In genomic region chr21:16423921-16424320, GRCh38 we compare ENCODE assay signal across 14 cellular contexts.
DNase-seq lines count a peak whose midpoint lies in the region; ATAC-seq, FAIRE-seq and TF ChIP-seq lines count a peak whose summit lies in the region.
"Had no signal": no experiment of that assay in that cellular context is flagged by ENCODE, and none has a peak within 500 bp of the region (broad histone marks: within the 10 kb centered on the region; RNA-seq: fewer than 3 reads in every experiment).

No MANE protein-coding gene starts in this region.

- H3K4me3 Mint-ChIP-seq in astrocyte (ENCODE audit: unreplicated experiment) = no peak overlapping the region
- H3K4me3 Mint-ChIP-seq in activated CD4-positive, alpha-beta memory T cell treated with anti-CD3 and anti-CD28 coated beads for 36 hours = no peak overlapping the region
- H3K4me3 Mint-ChIP-seq: activated T-cell treated with anti-CD3 and anti-CD28 coated beads, Interleukin-2, amount 50 U/mL, for 4 hours; CD4-positive, CD25-positive, alpha-beta regulatory T cell; IgD-negative memory B cell had no signal

- H3K4me1 ChIP-seq in GM23248 (ENCODE audit: insufficient read depth) (no peaks in the 10 kb centered on the region), astrocyte (ENCODE audit: insufficient read depth, low read length) (peaks cover 28% of the 10 kb centered on the region), skeletal muscle tissue (ENCODE audit: control insufficient read depth in 3 of 3, insufficient read depth in 3 of 3, low read length in 3 of 3) (peaks cover 3 to 20% (median 5%) of the 10 kb centered on the region in 3 donors), Peyer's patch (no peaks in the 10 kb centered on the region), A673 (ENCODE audit: insufficient read depth, low read length, poor library complexity, severe bottlenecking) (no peaks in the 10 kb centered on the region)

- no peak for FAIRE-seq in astrocyte (lab: Jason Lieb, UNC)

- H3K4me3 ChIP-seq in GM23248 (no peak overlapping the region), astrocyte (ENCODE audit: insufficient read depth, low read depth, low read length) (peak overlapping the region; percentile 51), fibroblast of pulmonary artery (replicated peaks; ENCODE audit: low read depth, low read length) (peak overlapping the region; percentile 69), skeletal muscle tissue (ENCODE audit: low read length in 3 of 3) (peak overlapping the region; percentile 60 to 92 (median 61)), Peyer's patch (no peak overlapping the region), A673 (ENCODE audit: low read depth, low read length, poor library complexity, severe bottlenecking) (no peak overlapping the region)

- DNase-seq in GM23248 (no peak), astrocyte (ENCODE audit: low read depth) (no peak), fibroblast of pulmonary artery (ENCODE audit: low read depth) (no peak), Peyer's patch (no peak), A673 (ENCODE audit: low spot score) (no peak)
- no peak for DNase-seq in activated CD4-positive, alpha-beta memory T cell treated with anti-CD3 and anti-CD28 coated beads for 36 hours
- DNase-seq: activated T-cell treated with anti-CD3 and anti-CD28 coated beads, Interleukin-2, amount 50 U/mL, for 4 hours; CD4-positive, CD25-positive, alpha-beta regulatory T cell; NCI-H1694 had no signal

- H3K9ac ChIP-seq in GM23248 (no peak overlapping the region), astrocyte (ENCODE audit: low read length) (peak overlapping the region; percentile 56), skeletal muscle tissue (ENCODE audit: low read depth in 1 of 3, low read length in 3 of 3) (peak overlapping the region; percentile 67 to 87 (median 85))

- H3K27ac Mint-ChIP-seq in astrocyte (ENCODE audit: unreplicated experiment) = no peak overlapping the region
- no peak overlapping the region for H3K27ac Mint-ChIP-seq in activated CD4-positive, alpha-beta memory T cell treated with anti-CD3 and anti-CD28 coated beads for 36 hours
- H3K27ac Mint-ChIP-seq: CD4-positive, CD25-positive, alpha-beta regulatory T cell; IgD-negative memory B cell had no signal

- H3K4me2 ChIP-seq in GM23248 (ENCODE audit: unreplicated experiment) = peak overlapping the region; percentile 20
- peak overlapping the region; percentile 80 for H3K4me2 ChIP-seq in astrocyte (ENCODE audit: low read length)

- WGBS in GM23248 (ENCODE audit: low coverage in 1 of 2, low lambda C conversion rate in 2 of 2, missing lambda C conversion rate in 2 of 2), 2 experiments = 53 to 54% methylated on average over 4 of the region's 4 CpGs

- ATAC-seq in HG03175 (IDR thresholded peaks at IDR 0.05; ENCODE audit: unreplicated experiment) = no peak
- ATAC-seq: activated T-cell treated with anti-CD3 and anti-CD28 coated beads, Interleukin-2, amount 50 U/mL, for 4 hours had no signal

- no peaks in the 10 kb centered on the region for H3K27me3 Mint-ChIP-seq in astrocyte (ENCODE audit: low read depth, unreplicated experiment)
- H3K27me3 Mint-ChIP-seq in activated CD4-positive, alpha-beta memory T cell treated with anti-CD3 and anti-CD28 coated beads for 36 hours = no peaks in the 10 kb centered on the region
- H3K27me3 Mint-ChIP-seq: CD4-positive, CD25-positive, alpha-beta regulatory T cell; IgD-negative memory B cell had no signal

- H3K79me2 ChIP-seq in GM23248 (ENCODE audit: insufficient read depth) (0 out of 2 replicates have a peak, but pooled peaks cover 13% of the 10 kb centered on the region), astrocyte (ENCODE audit: insufficient read depth, low read length) (peaks cover 90% of the 10 kb centered on the region)

- H3K36me3 ChIP-seq in GM23248 (ENCODE audit: low read depth) = no peaks in the 10 kb centered on the region
- no peaks in the 10 kb centered on the region for H3K36me3 ChIP-seq in astrocyte (ENCODE audit: insufficient read depth, low read length)
- H3K36me3 ChIP-seq in skeletal muscle tissue (ENCODE audit: control insufficient read depth in 3 of 3, insufficient read depth in 3 of 3, low read length in 3 of 3) = no peaks in the 10 kb centered on the region
- no peaks in the 10 kb centered on the region for H3K36me3 ChIP-seq in Peyer's patch
- no peaks in the 10 kb centered on the region for H3K36me3 ChIP-seq in A673 (ENCODE audit: insufficient read depth, low read length, poor library complexity, severe bottlenecking)
- H3K36me3 ChIP-seq: neutrophil had no signal

- H3K9me2 ChIP-seq in GM23248 (ENCODE audit: insufficient read depth) = no peaks in the 10 kb centered on the region

- no peak overlapping the region for H3K27ac ChIP-seq in GM23248
- H3K27ac ChIP-seq in astrocyte (ENCODE audit: low read depth, low read length) = peak overlapping the region; percentile 51
- peak overlapping the region; percentile 65 for H3K27ac ChIP-seq in skeletal muscle tissue (ENCODE audit: low read depth, low read length)
- no peak overlapping the region for H3K27ac ChIP-seq in Peyer's patch
- H3K27ac ChIP-seq in A673 (ENCODE audit: low read depth, low read length, poor library complexity, severe bottlenecking) = no peak overlapping the region
- H3K27ac ChIP-seq: foreskin keratinocyte, neutrophil had no signal

- in situ Hi-C loops in GM23248 (cut with MboI) = no loop called here

- H4K20me1 ChIP-seq in GM23248 (ENCODE audit: insufficient read depth) = no peaks in the 10 kb centered on the region
- H4K20me1 ChIP-seq in astrocyte (ENCODE audit: insufficient read depth, low read length) = peaks cover 6% of the 10 kb centered on the region

- H3K36me3 Mint-ChIP-seq in astrocyte (ENCODE audit: low read depth, unreplicated experiment) = no peaks in the 10 kb centered on the region
- H3K36me3 Mint-ChIP-seq in activated CD4-positive, alpha-beta memory T cell treated with anti-CD3 and anti-CD28 coated beads for 36 hours = no peaks in the 10 kb centered on the region
- H3K36me3 Mint-ChIP-seq: CD4-positive, CD25-positive, alpha-beta regulatory T cell; IgD-negative memory B cell had no signal

- no peaks in the 10 kb centered on the region for H3K9me3 ChIP-seq in GM23248 (ENCODE audit: low read depth)
- H3K9me3 ChIP-seq in astrocyte (ENCODE audit: insufficient read depth, low read depth, low read length) = no peaks in the 10 kb centered on the region
- no peaks in the 10 kb centered on the region for H3K9me3 ChIP-seq in skeletal muscle tissue (ENCODE audit: control insufficient read depth in 3 of 3, low read length in 3 of 3)
- H3K9me3 ChIP-seq in Peyer's patch = no peaks in the 10 kb centered on the region
- no peaks in the 10 kb centered on the region for H3K9me3 ChIP-seq in A673 (ENCODE audit: low read depth, low read length, poor library complexity, severe bottlenecking)
- H3K9me3 ChIP-seq: neutrophil had no signal

- H3K27me3 ChIP-seq in GM23248 (replicated peaks; ENCODE audit: insufficient read depth) (no peaks in the 10 kb centered on the region), astrocyte (ENCODE audit: insufficient read depth, low read length) (no peaks in the 10 kb centered on the region), skeletal muscle tissue (ENCODE audit: control insufficient read depth in 3 of 3, insufficient read depth in 3 of 3, low read length in 3 of 3) (no peaks in the 10 kb centered on the region), Peyer's patch (no peaks in the 10 kb centered on the region), A673 (replicated peaks; ENCODE audit: insufficient read depth, low read depth, low read length, poor library complexity) (no peaks in the 10 kb centered on the region)
- H3K27me3 ChIP-seq: foreskin keratinocyte, neutrophil had no signal

- TF ChIP-seq POLR2A in Peyer's patch (IDR thresholded peaks at IDR 0.05) = no peak

- no peak overlapping the region for H2AFZ ChIP-seq in GM23248
- no peak overlapping the region for H2AFZ ChIP-seq in astrocyte (ENCODE audit: low read depth, low read length)

- intact Hi-C loops in A673 (cut with micrococcal nuclease; ENCODE audit: unreplicated experiment) = no loop called here
- intact Hi-C loops in activated CD4-positive, alpha-beta memory T cell treated with anti-CD3 and anti-CD28 coated beads for 36 hours (cut with micrococcal nuclease) = no loop called here

- no peaks in the 10 kb centered on the region for H3K9me3 Mint-ChIP-seq in astrocyte (ENCODE audit: unreplicated experiment)
- H3K9me3 Mint-ChIP-seq in activated CD4-positive, alpha-beta memory T cell treated with anti-CD3 and anti-CD28 coated beads for 36 hours = no peaks in the 10 kb centered on the region
- H3K9me3 Mint-ChIP-seq: activated T-cell treated with anti-CD3 and anti-CD28 coated beads, Interleukin-2, amount 50 U/mL, for 4 hours had no signal

- TF ChIP-seq CTCF in astrocyte (IDR thresholded peaks at IDR 0.05; ENCODE audit: insufficient read depth, low read depth, low read length) = no peak
- TF ChIP-seq CTCF in fibroblast of pulmonary artery (IDR thresholded peaks at IDR 0.05; ENCODE audit: low read length, missing control alignments) = no peak
- TF ChIP-seq CTCF in Peyer's patch (IDR thresholded peaks at IDR 0.05) = no peak
- no peak for TF ChIP-seq CTCF in A673 (conservative IDR thresholded peaks at IDR 0.05; ENCODE audit: low read depth, low read length)

- no TSS peak for BruUV-seq in A673 (replicated peaks; lab: Mats Ljungman, UMichigan)

- H3F3A ChIP-seq in GM23248 (ENCODE audit: insufficient read depth) = no peaks in the 10 kb centered on the region

- H3K4me1 Mint-ChIP-seq in astrocyte (ENCODE audit: low read depth, unreplicated experiment) = peaks cover 2% of the 10 kb centered on the region
- no peaks in the 10 kb centered on the region for H3K4me1 Mint-ChIP-seq in activated CD4-positive, alpha-beta memory T cell treated with anti-CD3 and anti-CD28 coated beads for 36 hours (ENCODE audit: low read depth)
- H3K4me1 Mint-ChIP-seq: CD4-positive, CD25-positive, alpha-beta regulatory T cell; IgD-negative memory B cell had no signal

- CTCF ChIA-PET in A673 (lab: Charles Lee) = no interaction called here
- CTCF ChIA-PET in activated CD4-positive, alpha-beta memory T cell treated with anti-CD3 and anti-CD28 coated beads for 36 hours (lab: Charles Lee) = no interaction called here

- POLR2A ChIA-PET in A673 (lab: Charles Lee; ENCODE audit: low non-redundant PET) = no interaction called here
- POLR2A ChIA-PET in activated CD4-positive, alpha-beta memory T cell treated with anti-CD3 and anti-CD28 coated beads for 36 hours (lab: Charles Lee) = no interaction called here

Comparison
In these comparisons a context has a peak if more than half of its experiments do, and no peak if none do; other contexts are left out.
1. H3K27ac ChIP-seq: peak in astrocyte (single experiment) and skeletal muscle tissue (single experiment); none in GM23248 (single experiment), Peyer's patch (0 of 4) and A673 (single experiment).
2. H3K4me3 ChIP-seq: peak in astrocyte (single experiment), fibroblast of pulmonary artery (single experiment) and skeletal muscle tissue (3 of 3); none in GM23248 (single experiment), Peyer's patch (0 of 4) and A673 (single experiment).